1 cellular context compared by ENCODE assay signal in the genomic region with DNA sequence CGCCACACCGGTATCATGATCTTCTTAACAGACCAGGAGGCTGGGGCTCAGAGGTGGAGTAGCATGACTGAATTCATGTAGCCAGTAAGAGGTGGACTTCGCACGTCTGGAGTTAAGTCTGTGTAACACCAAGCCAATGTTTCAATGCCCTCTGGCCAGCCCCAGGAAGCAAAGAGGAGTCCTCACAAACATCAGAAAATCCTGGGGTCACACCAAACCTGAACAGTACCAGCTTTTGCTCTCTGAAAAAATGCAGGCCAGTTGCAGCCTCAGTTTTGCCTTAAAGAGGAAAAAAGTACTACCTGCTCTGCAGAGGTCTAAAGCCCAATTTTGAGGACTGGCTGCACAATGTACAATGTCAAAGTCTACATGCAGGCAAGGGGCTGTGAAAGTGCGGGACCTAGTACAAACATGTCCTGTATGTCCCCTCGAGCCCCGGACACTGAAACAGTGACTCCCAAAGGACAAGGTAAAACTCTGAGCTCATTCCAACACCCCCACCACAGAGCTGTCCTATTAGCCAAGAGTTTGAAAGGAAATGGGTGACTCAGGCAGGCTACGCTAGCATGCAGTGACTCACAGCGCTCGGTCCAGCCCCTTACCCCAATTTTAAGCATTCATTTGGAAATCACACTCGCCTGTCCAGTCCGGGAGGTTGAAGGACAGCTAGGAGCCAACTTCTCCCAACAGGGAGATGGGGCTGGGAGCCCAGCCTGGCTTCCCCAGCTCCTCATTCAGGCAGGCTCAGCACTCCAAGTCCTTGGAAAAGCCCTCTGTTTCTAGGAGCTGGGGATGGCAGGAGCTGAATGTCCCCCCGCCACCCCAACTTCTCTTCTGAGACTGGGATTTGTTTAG.
TF ChIP-seq lines count a peak whose summit lies in the region.

No MANE protein-coding gene starts in this region.

TF ChIP-seq in K562, 482 proteins besides CTCF, POLR2A, EP300 and RAD21 (continued from another document and continues in another):
- TF ChIP-seq, protein P1, sequence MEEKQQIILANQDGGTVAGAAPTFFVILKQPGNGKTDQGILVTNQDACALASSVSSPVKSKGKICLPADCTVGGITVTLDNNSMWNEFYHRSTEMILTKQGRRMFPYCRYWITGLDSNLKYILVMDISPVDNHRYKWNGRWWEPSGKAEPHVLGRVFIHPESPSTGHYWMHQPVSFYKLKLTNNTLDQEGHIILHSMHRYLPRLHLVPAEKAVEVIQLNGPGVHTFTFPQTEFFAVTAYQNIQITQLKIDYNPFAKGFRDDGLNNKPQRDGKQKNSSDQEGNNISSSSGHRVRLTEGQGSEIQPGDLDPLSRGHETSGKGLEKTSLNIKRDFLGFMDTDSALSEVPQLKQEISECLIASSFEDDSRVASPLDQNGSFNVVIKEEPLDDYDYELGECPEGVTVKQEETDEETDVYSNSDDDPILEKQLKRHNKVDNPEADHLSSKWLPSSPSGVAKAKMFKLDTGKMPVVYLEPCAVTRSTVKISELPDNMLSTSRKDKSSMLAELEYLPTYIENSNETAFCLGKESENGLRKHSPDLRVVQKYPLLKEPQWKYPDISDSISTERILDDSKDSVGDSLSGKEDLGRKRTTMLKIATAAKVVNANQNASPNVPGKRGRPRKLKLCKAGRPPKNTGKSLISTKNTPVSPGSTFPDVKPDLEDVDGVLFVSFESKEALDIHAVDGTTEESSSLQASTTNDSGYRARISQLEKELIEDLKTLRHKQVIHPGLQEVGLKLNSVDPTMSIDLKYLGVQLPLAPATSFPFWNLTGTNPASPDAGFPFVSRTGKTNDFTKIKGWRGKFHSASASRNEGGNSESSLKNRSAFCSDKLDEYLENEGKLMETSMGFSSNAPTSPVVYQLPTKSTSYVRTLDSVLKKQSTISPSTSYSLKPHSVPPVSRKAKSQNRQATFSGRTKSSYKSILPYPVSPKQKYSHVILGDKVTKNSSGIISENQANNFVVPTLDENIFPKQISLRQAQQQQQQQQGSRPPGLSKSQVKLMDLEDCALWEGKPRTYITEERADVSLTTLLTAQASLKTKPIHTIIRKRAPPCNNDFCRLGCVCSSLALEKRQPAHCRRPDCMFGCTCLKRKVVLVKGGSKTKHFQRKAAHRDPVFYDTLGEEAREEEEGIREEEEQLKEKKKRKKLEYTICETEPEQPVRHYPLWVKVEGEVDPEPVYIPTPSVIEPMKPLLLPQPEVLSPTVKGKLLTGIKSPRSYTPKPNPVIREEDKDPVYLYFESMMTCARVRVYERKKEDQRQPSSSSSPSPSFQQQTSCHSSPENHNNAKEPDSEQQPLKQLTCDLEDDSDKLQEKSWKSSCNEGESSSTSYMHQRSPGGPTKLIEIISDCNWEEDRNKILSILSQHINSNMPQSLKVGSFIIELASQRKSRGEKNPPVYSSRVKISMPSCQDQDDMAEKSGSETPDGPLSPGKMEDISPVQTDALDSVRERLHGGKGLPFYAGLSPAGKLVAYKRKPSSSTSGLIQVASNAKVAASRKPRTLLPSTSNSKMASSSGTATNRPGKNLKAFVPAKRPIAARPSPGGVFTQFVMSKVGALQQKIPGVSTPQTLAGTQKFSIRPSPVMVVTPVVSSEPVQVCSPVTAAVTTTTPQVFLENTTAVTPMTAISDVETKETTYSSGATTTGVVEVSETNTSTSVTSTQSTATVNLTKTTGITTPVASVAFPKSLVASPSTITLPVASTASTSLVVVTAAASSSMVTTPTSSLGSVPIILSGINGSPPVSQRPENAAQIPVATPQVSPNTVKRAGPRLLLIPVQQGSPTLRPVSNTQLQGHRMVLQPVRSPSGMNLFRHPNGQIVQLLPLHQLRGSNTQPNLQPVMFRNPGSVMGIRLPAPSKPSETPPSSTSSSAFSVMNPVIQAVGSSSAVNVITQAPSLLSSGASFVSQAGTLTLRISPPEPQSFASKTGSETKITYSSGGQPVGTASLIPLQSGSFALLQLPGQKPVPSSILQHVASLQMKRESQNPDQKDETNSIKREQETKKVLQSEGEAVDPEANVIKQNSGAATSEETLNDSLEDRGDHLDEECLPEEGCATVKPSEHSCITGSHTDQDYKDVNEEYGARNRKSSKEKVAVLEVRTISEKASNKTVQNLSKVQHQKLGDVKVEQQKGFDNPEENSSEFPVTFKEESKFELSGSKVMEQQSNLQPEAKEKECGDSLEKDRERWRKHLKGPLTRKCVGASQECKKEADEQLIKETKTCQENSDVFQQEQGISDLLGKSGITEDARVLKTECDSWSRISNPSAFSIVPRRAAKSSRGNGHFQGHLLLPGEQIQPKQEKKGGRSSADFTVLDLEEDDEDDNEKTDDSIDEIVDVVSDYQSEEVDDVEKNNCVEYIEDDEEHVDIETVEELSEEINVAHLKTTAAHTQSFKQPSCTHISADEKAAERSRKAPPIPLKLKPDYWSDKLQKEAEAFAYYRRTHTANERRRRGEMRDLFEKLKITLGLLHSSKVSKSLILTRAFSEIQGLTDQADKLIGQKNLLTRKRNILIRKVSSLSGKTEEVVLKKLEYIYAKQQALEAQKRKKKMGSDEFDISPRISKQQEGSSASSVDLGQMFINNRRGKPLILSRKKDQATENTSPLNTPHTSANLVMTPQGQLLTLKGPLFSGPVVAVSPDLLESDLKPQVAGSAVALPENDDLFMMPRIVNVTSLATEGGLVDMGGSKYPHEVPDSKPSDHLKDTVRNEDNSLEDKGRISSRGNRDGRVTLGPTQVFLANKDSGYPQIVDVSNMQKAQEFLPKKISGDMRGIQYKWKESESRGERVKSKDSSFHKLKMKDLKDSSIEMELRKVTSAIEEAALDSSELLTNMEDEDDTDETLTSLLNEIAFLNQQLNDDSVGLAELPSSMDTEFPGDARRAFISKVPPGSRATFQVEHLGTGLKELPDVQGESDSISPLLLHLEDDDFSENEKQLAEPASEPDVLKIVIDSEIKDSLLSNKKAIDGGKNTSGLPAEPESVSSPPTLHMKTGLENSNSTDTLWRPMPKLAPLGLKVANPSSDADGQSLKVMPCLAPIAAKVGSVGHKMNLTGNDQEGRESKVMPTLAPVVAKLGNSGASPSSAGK (IDR thresholded peaks at IDR 0.05): peak; percentile 27; the same call in 1 of the 2 replicates
- no peak for TF ChIP-seq ZNF384 (IDR thresholded peaks at IDR 0.05; ENCODE audit: low read depth, low read length)
- no peak for TF ChIP-seq SMARCA5 (IDR thresholded peaks at IDR 0.05)
- TF ChIP-seq MAFK (IDR thresholded peaks at IDR 0.05; ENCODE audit: low read length): no peak
- peak; percentile 62; the same call in 1 of the 2 replicates for TF ChIP-seq CEBPG (CRISPR knock-in tag; IDR thresholded peaks at IDR 0.05)
- peak; percentile 28 to 80; a peak in 2 of 4 replicates for TF ChIP-seq CEBPG (tag; conservative IDR thresholded peaks at IDR 0.05 in 1 of 2, IDR thresholded peaks at IDR 0.05 in 1 of 2)
- TF ChIP-seq, protein P2, sequence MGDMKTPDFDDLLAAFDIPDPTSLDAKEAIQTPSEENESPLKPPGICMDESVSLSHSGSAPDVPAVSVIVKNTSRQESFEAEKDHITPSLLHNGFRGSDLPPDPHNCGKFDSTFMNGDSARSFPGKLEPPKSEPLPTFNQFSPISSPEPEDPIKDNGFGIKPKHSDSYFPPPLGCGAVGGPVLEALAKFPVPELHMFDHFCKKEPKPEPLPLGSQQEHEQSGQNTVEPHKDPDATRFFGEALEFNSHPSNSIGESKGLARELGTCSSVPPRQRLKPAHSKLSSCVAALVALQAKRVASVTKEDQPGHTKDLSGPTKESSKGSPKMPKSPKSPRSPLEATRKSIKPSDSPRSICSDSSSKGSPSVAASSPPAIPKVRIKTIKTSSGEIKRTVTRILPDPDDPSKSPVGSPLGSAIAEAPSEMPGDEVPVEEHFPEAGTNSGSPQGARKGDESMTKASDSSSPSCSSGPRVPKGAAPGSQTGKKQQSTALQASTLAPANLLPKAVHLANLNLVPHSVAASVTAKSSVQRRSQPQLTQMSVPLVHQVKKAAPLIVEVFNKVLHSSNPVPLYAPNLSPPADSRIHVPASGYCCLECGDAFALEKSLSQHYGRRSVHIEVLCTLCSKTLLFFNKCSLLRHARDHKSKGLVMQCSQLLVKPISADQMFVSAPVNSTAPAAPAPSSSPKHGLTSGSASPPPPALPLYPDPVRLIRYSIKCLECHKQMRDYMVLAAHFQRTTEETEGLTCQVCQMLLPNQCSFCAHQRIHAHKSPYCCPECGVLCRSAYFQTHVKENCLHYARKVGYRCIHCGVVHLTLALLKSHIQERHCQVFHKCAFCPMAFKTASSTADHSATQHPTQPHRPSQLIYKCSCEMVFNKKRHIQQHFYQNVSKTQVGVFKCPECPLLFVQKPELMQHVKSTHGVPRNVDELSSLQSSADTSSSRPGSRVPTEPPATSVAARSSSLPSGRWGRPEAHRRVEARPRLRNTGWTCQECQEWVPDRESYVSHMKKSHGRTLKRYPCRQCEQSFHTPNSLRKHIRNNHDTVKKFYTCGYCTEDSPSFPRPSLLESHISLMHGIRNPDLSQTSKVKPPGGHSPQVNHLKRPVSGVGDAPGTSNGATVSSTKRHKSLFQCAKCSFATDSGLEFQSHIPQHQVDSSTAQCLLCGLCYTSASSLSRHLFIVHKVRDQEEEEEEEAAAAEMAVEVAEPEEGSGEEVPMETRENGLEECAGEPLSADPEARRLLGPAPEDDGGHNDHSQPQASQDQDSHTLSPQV (IDR thresholded peaks at IDR 0.05): 0 out of 2 replicates have a peak, but pooled peaks have one; percentile 10
- peak in 1 of 3 experiments; percentile 17 for TF ChIP-seq YY1 (IDR thresholded peaks at IDR 0.05; ENCODE audit: borderline replicate concordance in 1 of 3, control insufficient read depth in 1 of 3, extremely low read depth in 1 of 3, insufficient read depth in 3 of 3, insufficient read length in 1 of 3, insufficient replicate concordance in 2 of 3, low read depth in 1 of 3, low read length in 2 of 3)
- TF ChIP-seq ZNF143 (CRISPR knock-in tag; IDR thresholded peaks at IDR 0.05): 0 out of 2 replicates have a peak, but pooled peaks have one; percentile 27
- peak; percentile 69 for TF ChIP-seq SMARCA4 (IDR thresholded peaks at IDR 0.05)
- TF ChIP-seq TAF1 (IDR thresholded peaks at IDR 0.05; ENCODE audit: control insufficient read depth, extremely low read depth, insufficient read depth, low read length, severe bottlenecking): peak; percentile 27
- TF ChIP-seq GABPB1 (CRISPR knock-in tag; IDR thresholded peaks at IDR 0.05): no peak
- TF ChIP-seq FOSL1 (tag; conservative IDR thresholded peaks at IDR 0.05): peak; percentile 95
- TF ChIP-seq ZBTB7A (IDR thresholded peaks at IDR 0.05; ENCODE audit: borderline replicate concordance, control insufficient read depth, low read depth, low read length): peak; percentile 82
- TF ChIP-seq, protein P3, sequence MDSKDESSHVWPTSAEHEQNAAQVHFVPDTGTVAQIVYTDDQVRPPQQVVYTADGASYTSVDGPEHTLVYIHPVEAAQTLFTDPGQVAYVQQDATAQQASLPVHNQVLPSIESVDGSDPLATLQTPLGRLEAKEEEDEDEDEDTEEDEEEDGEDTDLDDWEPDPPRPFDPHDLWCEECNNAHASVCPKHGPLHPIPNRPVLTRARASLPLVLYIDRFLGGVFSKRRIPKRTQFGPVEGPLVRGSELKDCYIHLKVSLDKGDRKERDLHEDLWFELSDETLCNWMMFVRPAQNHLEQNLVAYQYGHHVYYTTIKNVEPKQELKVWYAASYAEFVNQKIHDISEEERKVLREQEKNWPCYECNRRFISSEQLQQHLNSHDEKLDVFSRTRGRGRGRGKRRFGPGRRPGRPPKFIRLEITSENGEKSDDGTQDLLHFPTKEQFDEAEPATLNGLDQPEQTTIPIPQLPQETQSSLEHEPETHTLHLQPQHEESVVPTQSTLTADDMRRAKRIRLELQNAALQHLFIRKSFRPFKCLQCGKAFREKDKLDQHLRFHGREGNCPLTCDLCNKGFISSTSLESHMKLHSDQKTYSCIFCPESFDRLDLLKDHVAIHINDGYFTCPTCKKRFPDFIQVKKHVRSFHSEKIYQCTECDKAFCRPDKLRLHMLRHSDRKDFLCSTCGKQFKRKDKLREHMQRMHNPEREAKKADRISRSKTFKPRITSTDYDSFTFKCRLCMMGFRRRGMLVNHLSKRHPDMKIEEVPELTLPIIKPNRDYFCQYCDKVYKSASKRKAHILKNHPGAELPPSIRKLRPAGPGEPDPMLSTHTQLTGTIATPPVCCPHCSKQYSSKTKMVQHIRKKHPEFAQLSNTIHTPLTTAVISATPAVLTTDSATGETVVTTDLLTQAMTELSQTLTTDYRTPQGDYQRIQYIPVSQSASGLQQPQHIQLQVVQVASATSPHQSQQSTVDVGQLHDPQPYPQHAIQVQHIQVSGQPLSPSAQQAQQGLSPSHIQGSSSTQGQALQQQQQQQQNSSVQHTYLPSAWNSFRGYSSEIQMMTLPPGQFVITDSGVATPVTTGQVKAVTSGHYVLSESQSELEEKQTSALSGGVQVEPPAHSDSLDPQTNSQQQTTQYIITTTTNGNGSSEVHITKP (IDR thresholded peaks at IDR 0.05; ENCODE audit: partially characterized antibody): peak; percentile 6
- TF ChIP-seq, protein P4, sequence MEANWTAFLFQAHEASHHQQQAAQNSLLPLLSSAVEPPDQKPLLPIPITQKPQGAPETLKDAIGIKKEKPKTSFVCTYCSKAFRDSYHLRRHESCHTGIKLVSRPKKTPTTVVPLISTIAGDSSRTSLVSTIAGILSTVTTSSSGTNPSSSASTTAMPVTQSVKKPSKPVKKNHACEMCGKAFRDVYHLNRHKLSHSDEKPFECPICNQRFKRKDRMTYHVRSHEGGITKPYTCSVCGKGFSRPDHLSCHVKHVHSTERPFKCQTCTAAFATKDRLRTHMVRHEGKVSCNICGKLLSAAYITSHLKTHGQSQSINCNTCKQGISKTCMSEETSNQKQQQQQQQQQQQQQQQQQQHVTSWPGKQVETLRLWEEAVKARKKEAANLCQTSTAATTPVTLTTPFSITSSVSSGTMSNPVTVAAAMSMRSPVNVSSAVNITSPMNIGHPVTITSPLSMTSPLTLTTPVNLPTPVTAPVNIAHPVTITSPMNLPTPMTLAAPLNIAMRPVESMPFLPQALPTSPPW (CRISPR knock-in tag; IDR thresholded peaks at IDR 0.05): peak; percentile 9; the same call in 1 of the 2 replicates
- no peak for TF ChIP-seq MTA1 (IDR thresholded peaks at IDR 0.05; ENCODE audit: borderline replicate concordance)
- peak; percentile 90 for TF ChIP-seq JUND (IDR thresholded peaks at IDR 0.05; ENCODE audit: borderline replicate concordance, low read depth, low read length)
- TF ChIP-seq JUND (tag; IDR thresholded peaks at IDR 0.05; ENCODE audit: borderline replicate concordance, low read depth, low read length): peak; percentile 42; the same call in 2 of the 3 replicates
- TF ChIP-seq MEIS2 (IDR thresholded peaks at IDR 0.05; ENCODE audit: partially characterized antibody): peak; percentile 9
- TF ChIP-seq, protein P5, sequence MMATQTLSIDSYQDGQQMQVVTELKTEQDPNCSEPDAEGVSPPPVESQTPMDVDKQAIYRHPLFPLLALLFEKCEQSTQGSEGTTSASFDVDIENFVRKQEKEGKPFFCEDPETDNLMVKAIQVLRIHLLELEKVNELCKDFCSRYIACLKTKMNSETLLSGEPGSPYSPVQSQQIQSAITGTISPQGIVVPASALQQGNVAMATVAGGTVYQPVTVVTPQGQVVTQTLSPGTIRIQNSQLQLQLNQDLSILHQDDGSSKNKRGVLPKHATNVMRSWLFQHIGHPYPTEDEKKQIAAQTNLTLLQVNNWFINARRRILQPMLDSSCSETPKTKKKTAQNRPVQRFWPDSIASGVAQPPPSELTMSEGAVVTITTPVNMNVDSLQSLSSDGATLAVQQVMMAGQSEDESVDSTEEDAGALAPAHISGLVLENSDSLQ (IDR thresholded peaks at IDR 0.05): peak; percentile 36; the same call in 1 of the 2 replicates
- TF ChIP-seq, protein P6, sequence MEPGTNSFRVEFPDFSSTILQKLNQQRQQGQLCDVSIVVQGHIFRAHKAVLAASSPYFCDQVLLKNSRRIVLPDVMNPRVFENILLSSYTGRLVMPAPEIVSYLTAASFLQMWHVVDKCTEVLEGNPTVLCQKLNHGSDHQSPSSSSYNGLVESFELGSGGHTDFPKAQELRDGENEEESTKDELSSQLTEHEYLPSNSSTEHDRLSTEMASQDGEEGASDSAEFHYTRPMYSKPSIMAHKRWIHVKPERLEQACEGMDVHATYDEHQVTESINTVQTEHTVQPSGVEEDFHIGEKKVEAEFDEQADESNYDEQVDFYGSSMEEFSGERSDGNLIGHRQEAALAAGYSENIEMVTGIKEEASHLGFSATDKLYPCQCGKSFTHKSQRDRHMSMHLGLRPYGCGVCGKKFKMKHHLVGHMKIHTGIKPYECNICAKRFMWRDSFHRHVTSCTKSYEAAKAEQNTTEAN (CRISPR knock-in tag; IDR thresholded peaks at IDR 0.05): no peak
